Comparison of ENCODE assay signal across 2 cellular contexts in genomic region chr19:1490020-1490310, GRCh38.
TF ChIP-seq lines count a peak whose summit lies in the region.

No MANE protein-coding gene starts in this region.

TF ChIP-seq in SK-N-SH, 30 proteins besides CTCF, POLR2A, EP300 and RAD21 (continued from another document):
- TF ChIP-seq ZBTB33 (IDR thresholded peaks at IDR 0.05; ENCODE audit: borderline replicate concordance, low read depth): no peak
- no peak for TF ChIP-seq TAF1 (IDR thresholded peaks at IDR 0.05; ENCODE audit: borderline replicate concordance, low read depth, low read length)

TF ChIP-seq in SK-N-SH treated with all-trans-retinoic acid at 6 μM for 48 hours, 23 proteins besides CTCF, POLR2A, EP300 and RAD21 (continued from another document):
- TF ChIP-seq, protein P1, sequence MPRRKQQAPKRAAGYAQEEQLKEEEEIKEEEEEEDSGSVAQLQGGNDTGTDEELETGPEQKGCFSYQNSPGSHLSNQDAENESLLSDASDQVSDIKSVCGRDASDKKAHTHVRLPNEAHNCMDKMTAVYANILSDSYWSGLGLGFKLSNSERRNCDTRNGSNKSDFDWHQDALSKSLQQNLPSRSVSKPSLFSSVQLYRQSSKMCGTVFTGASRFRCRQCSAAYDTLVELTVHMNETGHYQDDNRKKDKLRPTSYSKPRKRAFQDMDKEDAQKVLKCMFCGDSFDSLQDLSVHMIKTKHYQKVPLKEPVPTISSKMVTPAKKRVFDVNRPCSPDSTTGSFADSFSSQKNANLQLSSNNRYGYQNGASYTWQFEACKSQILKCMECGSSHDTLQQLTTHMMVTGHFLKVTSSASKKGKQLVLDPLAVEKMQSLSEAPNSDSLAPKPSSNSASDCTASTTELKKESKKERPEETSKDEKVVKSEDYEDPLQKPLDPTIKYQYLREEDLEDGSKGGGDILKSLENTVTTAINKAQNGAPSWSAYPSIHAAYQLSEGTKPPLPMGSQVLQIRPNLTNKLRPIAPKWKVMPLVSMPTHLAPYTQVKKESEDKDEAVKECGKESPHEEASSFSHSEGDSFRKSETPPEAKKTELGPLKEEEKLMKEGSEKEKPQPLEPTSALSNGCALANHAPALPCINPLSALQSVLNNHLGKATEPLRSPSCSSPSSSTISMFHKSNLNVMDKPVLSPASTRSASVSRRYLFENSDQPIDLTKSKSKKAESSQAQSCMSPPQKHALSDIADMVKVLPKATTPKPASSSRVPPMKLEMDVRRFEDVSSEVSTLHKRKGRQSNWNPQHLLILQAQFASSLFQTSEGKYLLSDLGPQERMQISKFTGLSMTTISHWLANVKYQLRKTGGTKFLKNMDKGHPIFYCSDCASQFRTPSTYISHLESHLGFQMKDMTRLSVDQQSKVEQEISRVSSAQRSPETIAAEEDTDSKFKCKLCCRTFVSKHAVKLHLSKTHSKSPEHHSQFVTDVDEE (CRISPR knock-in tag; IDR thresholded peaks at IDR 0.05): no peak
- TF ChIP-seq ZC3H10 (CRISPR knock-in tag; IDR thresholded peaks at IDR 0.05) (no peak), PPARA (CRISPR knock-in tag; IDR thresholded peaks at IDR 0.05; ENCODE audit: borderline replicate concordance) (no peak), ESRRG (CRISPR knock-in tag; IDR thresholded peaks at IDR 0.05) (no peak), PATZ1 (CRISPR knock-in tag; IDR thresholded peaks at IDR 0.05; ENCODE audit: borderline replicate concordance) (no peak), ARNTL (CRISPR knock-in tag; IDR thresholded peaks at IDR 0.05; ENCODE audit: borderline replicate concordance, low read depth) (no peak), ZNF565 (CRISPR knock-in tag; conservative IDR thresholded peaks at IDR 0.05; ENCODE audit: low read depth) (no peak), ZFP30 (CRISPR knock-in tag; IDR thresholded peaks at IDR 0.05) (no peak), ZFP3 (CRISPR knock-in tag; IDR thresholded peaks at IDR 0.05) (no peak), OSR1 (CRISPR knock-in tag; IDR thresholded peaks at IDR 0.05) (no peak), CSDC2 (CRISPR knock-in tag; IDR thresholded peaks at IDR 0.05) (no peak), TCF4 (CRISPR knock-in tag; IDR thresholded peaks at IDR 0.05; ENCODE audit: borderline replicate concordance) (no peak), BACH2 (CRISPR knock-in tag; IDR thresholded peaks at IDR 0.05; ENCODE audit: borderline replicate concordance) (no peak)
- TF ChIP-seq, protein P2, sequence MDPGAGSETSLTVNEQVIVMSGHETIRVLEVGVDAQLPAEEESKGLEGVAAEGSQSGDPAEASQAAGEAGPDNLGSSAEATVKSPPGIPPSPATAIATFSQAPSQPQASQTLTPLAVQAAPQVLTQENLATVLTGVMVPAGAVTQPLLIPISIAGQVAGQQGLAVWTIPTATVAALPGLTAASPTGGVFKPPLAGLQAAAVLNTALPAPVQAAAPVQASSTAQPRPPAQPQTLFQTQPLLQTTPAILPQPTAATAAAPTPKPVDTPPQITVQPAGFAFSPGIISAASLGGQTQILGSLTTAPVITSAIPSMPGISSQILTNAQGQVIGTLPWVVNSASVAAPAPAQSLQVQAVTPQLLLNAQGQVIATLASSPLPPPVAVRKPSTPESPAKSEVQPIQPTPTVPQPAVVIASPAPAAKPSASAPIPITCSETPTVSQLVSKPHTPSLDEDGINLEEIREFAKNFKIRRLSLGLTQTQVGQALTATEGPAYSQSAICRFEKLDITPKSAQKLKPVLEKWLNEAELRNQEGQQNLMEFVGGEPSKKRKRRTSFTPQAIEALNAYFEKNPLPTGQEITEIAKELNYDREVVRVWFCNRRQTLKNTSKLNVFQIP (CRISPR knock-in tag; IDR thresholded peaks at IDR 0.05; ENCODE audit: borderline replicate concordance, low read depth): no peak
